Comparison of ENCODE assay signal across 13 cellular contexts in genomic region chr6:137911675-137912158, GRCh38. TPM values are rescaled to one million over a fixed set of nuclear protein-coding genes. Genes with fewer than 3 reads are reported as not detected.
DNase-seq lines count a peak whose midpoint lies in the region; ATAC-seq and TF ChIP-seq lines count a peak whose summit lies in the region.
"Had no signal": no experiment of that assay in that cellular context is flagged by ENCODE, and none has a peak within 500 bp of the region (broad histone marks: within the 10 kb centered on the region; RNA-seq: fewer than 3 reads in every experiment).

No MANE protein-coding gene starts in this region.

- H2AK5ac ChIP-seq in IMR-90 (ENCODE audit: low read depth, low read length) = no peak overlapping the region

- POLR2A ChIA-PET in IMR-90 (lab: Charles Lee; ENCODE audit: unreplicated experiment) (interaction anchor here (0.7 kb wide), 1 partner anchor 23 kb away, joined by 3 read pairs; no protein-coding TSS in a partner anchor), SK-N-SH (lab: Yijun Ruan, JAX) (no interaction called here)

- no peak for TF ChIP-seq EP300 in SK-N-SH (IDR thresholded peaks at IDR 0.05; ENCODE audit: borderline replicate concordance in 1 of 2, low read depth in 1 of 2, low read length in 1 of 2)

- H4K5ac ChIP-seq in IMR-90 (ENCODE audit: low read depth, low read length) = peak overlapping the region; percentile 59; the same call in 1 of the 2 replicates

- H3K56ac ChIP-seq in IMR-90 (ENCODE audit: extremely low read depth, insufficient read depth, low read length) = no peak overlapping the region

- H2BK5ac ChIP-seq in IMR-90 (ENCODE audit: low read depth, low read length, poor library complexity, severe bottlenecking) = no peak overlapping the region

- ATAC-seq in GM18873 (IDR thresholded peaks at IDR 0.05; ENCODE audit: low FRiP score, unreplicated experiment) = peak; percentile 38
- ATAC-seq in GM21825 (IDR thresholded peaks at IDR 0.05; ENCODE audit: unreplicated experiment) = peak; percentile 48
- ATAC-seq in IMR-90 (ENCODE audit: low read depth) = no peak

- no peaks in the 10 kb centered on the region for H3K9me1 ChIP-seq in IMR-90 (ENCODE audit: insufficient read depth, low read length)

- no peaks in the 10 kb centered on the region for H3K4me1 ChIP-seq in IMR-90 (ENCODE audit: control insufficient read depth, insufficient read depth, low read length)
- H3K4me1 ChIP-seq in osteoblast (ENCODE audit: insufficient read depth, low read length) = peaks cover 13% of the 10 kb centered on the region
- no peaks in the 10 kb centered on the region for H3K4me1 ChIP-seq in SK-N-SH (ENCODE audit: control insufficient read depth in 1 of 2, insufficient read depth in 2 of 2, low read depth in 1 of 2, low read length in 1 of 2)
- no peaks in the 10 kb centered on the region for H3K4me1 ChIP-seq in effector memory CD4-positive, alpha-beta T cell (ENCODE audit: control insufficient read depth, insufficient read depth, low read length, poor library complexity, severe bottlenecking)

- H4K20me1 ChIP-seq in IMR-90 (ENCODE audit: insufficient read depth, low read length) (no peaks in the 10 kb centered on the region), osteoblast (ENCODE audit: insufficient read depth, low read length) (no peaks in the 10 kb centered on the region), SK-N-SH (ENCODE audit: insufficient read depth) (no peaks in the 10 kb centered on the region)

- BruUV-seq in IMR-90 (replicated peaks; lab: Mats Ljungman, UMichigan) = no TSS peak

- no peak overlapping the region for H3K4ac ChIP-seq in IMR-90 (ENCODE audit: low read depth, low read length)

- H3F3A ChIP-seq in SK-N-SH (replicated peaks; ENCODE audit: insufficient read depth) = no peaks in the 10 kb centered on the region

- H3K36me3 ChIP-seq in IMR-90 (ENCODE audit: control insufficient read depth, insufficient read depth, low read length) (no peaks in the 10 kb centered on the region), osteoblast (ENCODE audit: insufficient read depth, low read length) (no peaks in the 10 kb centered on the region), SK-N-SH (replicated peaks in 1 of 2; ENCODE audit: control insufficient read depth in 1 of 2, insufficient read depth in 2 of 2, low read length in 1 of 2) (no peaks in the 10 kb centered on the region)
- no peaks in the 10 kb centered on the region for H3K36me3 ChIP-seq in effector memory CD4-positive, alpha-beta T cell (ENCODE audit: control insufficient read depth, insufficient read depth, low read length)

- no peak overlapping the region for H3K9ac ChIP-seq in IMR-90 (ENCODE audit: low read depth, low read length)
- H3K9ac ChIP-seq in SK-N-SH = no peak overlapping the region

- no peak overlapping the region; the same call in 1 of the 2 replicates for H3K18ac ChIP-seq in IMR-90 (ENCODE audit: low read depth, low read length)

- H3K4me2 ChIP-seq in IMR-90 (ENCODE audit: low read depth, low read length) = peak overlapping the region; percentile 30; the same call in 1 of the 2 replicates
- H3K4me2 ChIP-seq in osteoblast (ENCODE audit: insufficient read depth, low read length) = no peak overlapping the region
- no peak overlapping the region for H3K4me2 ChIP-seq in SK-N-SH

- H2BK20ac ChIP-seq in IMR-90 (ENCODE audit: low read depth, low read length) = no peak overlapping the region

- no peak overlapping the region for H3K14ac ChIP-seq in IMR-90 (replicated peaks; ENCODE audit: low read depth, low read length)

- H2AK9ac ChIP-seq in IMR-90 (replicated peaks; ENCODE audit: low read depth, low read length, poor library complexity) = no peak overlapping the region

- H2AFZ ChIP-seq in IMR-90 (replicated peaks; ENCODE audit: low read length, poor library complexity) = peak overlapping the region; percentile 62
- peak overlapping the region; percentile 58 for H2AFZ ChIP-seq in osteoblast (ENCODE audit: low read length)
- no peak overlapping the region for H2AFZ ChIP-seq in SK-N-SH (ENCODE audit: low read depth)

- no peak overlapping the region for H2BK120ac ChIP-seq in IMR-90 (ENCODE audit: low read depth, low read length)

- H3K4me3 ChIP-seq in IMR-90 (ENCODE audit: insufficient read depth, low read depth, low read length) = no peak overlapping the region
- no peak overlapping the region for H3K4me3 ChIP-seq in osteoblast (ENCODE audit: insufficient read depth, low read length)
- H3K4me3 ChIP-seq in SK-N-SH (ENCODE audit: low read depth in 2 of 2, low read length in 1 of 2) = no peak overlapping the region
- H3K4me3 ChIP-seq in effector memory CD4-positive, alpha-beta T cell (ENCODE audit: insufficient read depth, low read depth, low read length, poor library complexity, severe bottlenecking) = no peak overlapping the region

- H3K23ac ChIP-seq in IMR-90 (ENCODE audit: low read depth, low read length) = no peak overlapping the region

- H3K27ac ChIP-seq in IMR-90 (ENCODE audit: insufficient read depth, low read length) = no peak overlapping the region
- H3K27ac ChIP-seq in osteoblast (ENCODE audit: low read depth, low read length) = peak overlapping the region; percentile 50
- H3K27ac ChIP-seq in SK-N-SH (ENCODE audit: low read depth in 2 of 2, low read length in 1 of 2) = no peak overlapping the region
- no peak overlapping the region for H3K27ac ChIP-seq in effector memory CD4-positive, alpha-beta T cell (ENCODE audit: insufficient read depth, low read length, poor library complexity, severe bottlenecking)

- no peak overlapping the region for H4K91ac ChIP-seq in IMR-90 (ENCODE audit: insufficient read depth, low read depth, low read length)

- intact Hi-C loops in IMR-90 (cut with micrococcal nuclease) = no loop called here

- DNase-seq in IMR-90 (no peak), osteoblast (ENCODE audit: insufficient read length, low spot score, missing footprints) (no peak), SK-N-SH (no peak), kidney tubule cell (ENCODE audit: low spot score) (no peak)
- DNase-seq in effector memory CD4-positive, alpha-beta T cell = no peak
- DNase-seq: anterior cingulate cortex; DMS79 treated with DMSO at 0.1 percent for 48 hours; NCI-H1092; NCI-H82; stimulated activated CD4-positive, alpha-beta T cell treated with anti-CD3 and anti-CD28 coated beads, Interleukin-15, amount 100 ng/mL, for 24 hours; stimulated activated naive CD4-positive, alpha-beta T cell had no signal

- no peaks in the 10 kb centered on the region for H3K79me2 ChIP-seq in osteoblast (ENCODE audit: insufficient read depth, low read length)
- no peaks in the 10 kb centered on the region for H3K79me2 ChIP-seq in SK-N-SH (ENCODE audit: insufficient read depth)

- no peak for TF ChIP-seq POLR2A in IMR-90 (IDR thresholded peaks at IDR 0.05; ENCODE audit: low read depth, low read length)

- no peak overlapping the region for H2BK15ac ChIP-seq in IMR-90 (ENCODE audit: low read depth, low read length)

- no peak overlapping the region for H4K8ac ChIP-seq in IMR-90 (ENCODE audit: low read depth in 2 of 2, low read length in 2 of 2)

- 43% methylated on average over 1 of the region's 10 CpGs; no CpG with 5 or more reads in 1 of the 2 experiments for WGBS in IMR-90 (ENCODE audit: extremely low coverage in 2 of 2, insufficient read length in 1 of 2), 2 experiments
- 7% methylated on average over 10 of the region's 10 CpGs for WGBS in SK-N-SH (ENCODE audit: low lambda C conversion rate)

- TF ChIP-seq CTCF in IMR-90 (conservative IDR thresholded peaks at IDR 0.05; ENCODE audit: low read depth, low read length) (no peak), osteoblast (IDR thresholded peaks at IDR 0.05; ENCODE audit: extremely low read depth, low read depth, low read length) (no peak), SK-N-SH (IDR thresholded peaks at IDR 0.05) (no peak)

- H3K9me2 ChIP-seq in SK-N-SH = no peaks in the 10 kb centered on the region

- H3K27me3 ChIP-seq in IMR-90 (ENCODE audit: control insufficient read depth, insufficient read depth, low read length) (peaks cover 2% of the 10 kb centered on the region), osteoblast (ENCODE audit: insufficient read depth, low read length) (no peaks in the 10 kb centered on the region), SK-N-SH (ENCODE audit: insufficient read depth) (peaks cover 11% of the 10 kb centered on the region; the same call in 1 of the 2 replicates)
- no peaks in the 10 kb centered on the region for H3K27me3 ChIP-seq in effector memory CD4-positive, alpha-beta T cell (replicated peaks; ENCODE audit: control insufficient read depth, insufficient read depth, low read length, poor library complexity, severe bottlenecking)

- dilution Hi-C loops in IMR-90 (cut with HindIII; ENCODE audit: low sequenced_read_pairs, unreplicated experiment) = no loop called here

- CTCF ChIA-PET in IMR-90 (lab: Yijun Ruan, JAX) = interaction anchor here (0.7 to 1.3 kb wide), 2 partner anchors 9 to 22 kb away, joined by 3 to 4 read pairs; no protein-coding TSS in a partner anchor
- CTCF ChIA-PET in SK-N-SH (lab: Yijun Ruan, JAX) = no interaction called here

- H3K9me3 ChIP-seq in IMR-90 (ENCODE audit: control insufficient read depth, insufficient read depth, low read length) (no peaks in the 10 kb centered on the region), osteoblast (ENCODE audit: low read depth, low read length) (no peaks in the 10 kb centered on the region), SK-N-SH (no peaks in the 10 kb centered on the region)
- H3K9me3 ChIP-seq in effector memory CD4-positive, alpha-beta T cell (ENCODE audit: control insufficient read depth, low read length) = no peaks in the 10 kb centered on the region

- TF ChIP-seq RAD21 in IMR-90 (IDR thresholded peaks at IDR 0.05; ENCODE audit: low read length) (no peak), SK-N-SH (IDR thresholded peaks at IDR 0.05; ENCODE audit: low read length) (no peak)

- in situ Hi-C loops in IMR-90 (cut with MboI; ENCODE audit: low sequenced_read_pairs) = no loop called here

- H3K79me1 ChIP-seq in IMR-90 (ENCODE audit: low read depth in 1 of 2, low read length in 2 of 2) = no peaks in the 10 kb centered on the region

TF ChIP-seq in IMR-90, 13 proteins besides CTCF, POLR2A, EP300 and RAD21 (continues in another document):
- TF ChIP-seq RCOR1 (IDR thresholded peaks at IDR 0.05; ENCODE audit: insufficient replicate concordance, low read length) (no peak), CHD1 (IDR thresholded peaks at IDR 0.05; ENCODE audit: low read depth, low read length) (no peak), CEBPB (IDR thresholded peaks at IDR 0.05; ENCODE audit: low read depth, low read length) (no peak)

TF ChIP-seq in SK-N-SH, 30 proteins besides CTCF, POLR2A, EP300 and RAD21 (continues in another document):
- TF ChIP-seq RXRA (IDR thresholded peaks at IDR 0.05; ENCODE audit: borderline replicate concordance, low read depth) (no peak), TCF12 (IDR thresholded peaks at IDR 0.05) (no peak), TAF1 (IDR thresholded peaks at IDR 0.05; ENCODE audit: borderline replicate concordance, low read depth, low read length) (no peak), SMC3 (IDR thresholded peaks at IDR 0.05; ENCODE audit: low read depth, low read length) (no peak)

RNA-seq across cellular contexts. Expression of gene TNFAIP3, which starts 44.7 kb away (rescaled TPM):
- total RNA-seq in IMR-90 (2012; rRNA removed) (4.4 and 5.0 TPM in 2 replicates), osteoblast (8.5 and 10.5 TPM in 2 replicates)
- polyA plus RNA-seq in IMR-90 (2012; rRNA removed) (12.6 and 14.2 TPM in 2 replicates), SK-N-SH (2012; rRNA removed) (1.0 and 1.1 TPM in 2 replicates)
- 3.5 and 6.8 TPM in 2 replicates for polyA plus RNA-seq in IMR-90 (2012; cell fraction: cytosol; rRNA removed)
- 29.5 and 108 TPM in 2 replicates for polyA plus RNA-seq in IMR-90 (2012; cell fraction: nucleus; rRNA removed; ENCODE audit: low replicate concordance)
- polyA plus RNA-seq in SK-N-SH (2012; cell fraction: cytosol; rRNA removed) = 0.42 and 0.45 TPM in 2 replicates
- 2.4 and 3.2 TPM in 2 replicates for polyA plus RNA-seq in SK-N-SH (2012; cell fraction: nucleus; rRNA removed)
